12 cellular contexts compared by ENCODE assay signal in genomic region chr14:103723176-103724081, GRCh38. TPM values are rescaled to one million over a fixed set of nuclear protein-coding genes. Genes with fewer than 3 reads are reported as not detected.
DNase-seq lines count a peak whose midpoint lies in the region; ATAC-seq and TF ChIP-seq lines count a peak whose summit lies in the region.
"Had no signal": no experiment of that assay in that cellular context is flagged by ENCODE, and none has a peak within 500 bp of the region (broad histone marks: within the 10 kb centered on the region; RNA-seq: fewer than 3 reads in every experiment).

No MANE protein-coding gene starts in this region.

- H3K4me1 Mint-ChIP-seq in activated naive CD4-positive, alpha-beta T cell treated with anti-CD3 and anti-CD28 coated beads, Interleukin-2, amount 10 ng/mL, durations not matched to agents 7 days and 5 days = peaks cover 19% of the 10 kb centered on the region
- H3K4me1 Mint-ChIP-seq in activated CD4-positive, alpha-beta memory T cell treated with anti-CD3 and anti-CD28 coated beads, Interleukin-2, amount 10 ng/mL, durations not matched to agents 7 days and 5 days = peaks cover 11% of the 10 kb centered on the region

- POLR2A ChIA-PET in activated CD4-positive, alpha-beta memory T cell treated with anti-CD3 and anti-CD28 coated beads, Interleukin-2, amount 10 ng/mL, durations not matched to agents 7 days and 5 days (lab: Charles Lee) = no interaction called here

- H3K36me3 ChIP-seq in ascending aorta (peaks cover 17% of the 10 kb centered on the region in 2 donors), tibial artery (peaks cover 4 to 22% (median 20%) of the 10 kb centered on the region in 3 donors)

- no peaks in the 10 kb centered on the region for H3K9me3 ChIP-seq in ascending aorta
- H3K9me3 ChIP-seq in tibial artery = no peaks in the 10 kb centered on the region

- no peak overlapping the region for H3K27ac Mint-ChIP-seq in activated naive CD4-positive, alpha-beta T cell treated with anti-CD3 and anti-CD28 coated beads, Interleukin-2, amount 10 ng/mL, durations not matched to agents 7 days and 5 days
- H3K27ac Mint-ChIP-seq in activated CD4-positive, alpha-beta memory T cell treated with anti-CD3 and anti-CD28 coated beads, Interleukin-2, amount 10 ng/mL, durations not matched to agents 7 days and 5 days = no peak overlapping the region

- H3K27me3 ChIP-seq in ascending aorta = no peaks in the 10 kb centered on the region
- H3K27me3 ChIP-seq in tibial artery = no peaks in the 10 kb centered on the region

- H3K9me3 Mint-ChIP-seq in activated naive CD4-positive, alpha-beta T cell treated with anti-CD3 and anti-CD28 coated beads, Interleukin-2, amount 10 ng/mL, durations not matched to agents 7 days and 5 days = no peaks in the 10 kb centered on the region
- no peaks in the 10 kb centered on the region for H3K9me3 Mint-ChIP-seq in activated CD4-positive, alpha-beta memory T cell treated with anti-CD3 and anti-CD28 coated beads, Interleukin-2, amount 10 ng/mL, durations not matched to agents 7 days and 5 days

- peaks cover 22 to 43% of the 10 kb centered on the region in 2 donors for H3K4me1 ChIP-seq in ascending aorta
- H3K4me1 ChIP-seq in tibial artery = peaks cover 3 to 75% (median 55%) of the 10 kb centered on the region in 4 donors

- H3K36me3 Mint-ChIP-seq in activated naive CD4-positive, alpha-beta T cell treated with anti-CD3 and anti-CD28 coated beads, Interleukin-2, amount 10 ng/mL, durations not matched to agents 7 days and 5 days = no peaks in the 10 kb centered on the region
- H3K36me3 Mint-ChIP-seq in activated CD4-positive, alpha-beta memory T cell treated with anti-CD3 and anti-CD28 coated beads, Interleukin-2, amount 10 ng/mL, durations not matched to agents 7 days and 5 days (ENCODE audit: low read depth) = no peaks in the 10 kb centered on the region

- no peaks in the 10 kb centered on the region for H3K27me3 Mint-ChIP-seq in activated naive CD4-positive, alpha-beta T cell treated with anti-CD3 and anti-CD28 coated beads, Interleukin-2, amount 10 ng/mL, durations not matched to agents 7 days and 5 days
- H3K27me3 Mint-ChIP-seq in activated CD4-positive, alpha-beta memory T cell treated with anti-CD3 and anti-CD28 coated beads, Interleukin-2, amount 10 ng/mL, durations not matched to agents 7 days and 5 days = no peaks in the 10 kb centered on the region

- TF ChIP-seq CTCF in ascending aorta (IDR thresholded peaks at IDR 0.05) (no peak), tibial artery (IDR thresholded peaks at IDR 0.05) (no peak)

- ATAC-seq in Right ventricle myocardium superior (ENCODE audit: poor library complexity) (peak; percentile 11), HG03342 (IDR thresholded peaks at IDR 0.05; ENCODE audit: unreplicated experiment) (no peak)
- ATAC-seq: GM12878 had no signal

- CTCF ChIA-PET in activated naive CD4-positive, alpha-beta T cell treated with anti-CD3 and anti-CD28 coated beads, Interleukin-2, amount 10 ng/mL, durations not matched to agents 7 days and 5 days (lab: Charles Lee) = no interaction called here
- CTCF ChIA-PET in activated CD4-positive, alpha-beta memory T cell treated with anti-CD3 and anti-CD28 coated beads, Interleukin-2, amount 10 ng/mL, durations not matched to agents 7 days and 5 days (lab: Charles Lee) = no interaction called here

- H3K4me3 ChIP-seq in ascending aorta = peak overlapping the region in 1 of 2 donors; percentile 39
- peak overlapping the region; percentile 20 to 24 for H3K4me3 ChIP-seq in tibial artery
- H3K4me3 ChIP-seq: GM12878 had no signal

- no peak overlapping the region for H3K4me3 Mint-ChIP-seq in activated naive CD4-positive, alpha-beta T cell treated with anti-CD3 and anti-CD28 coated beads, Interleukin-2, amount 10 ng/mL, durations not matched to agents 7 days and 5 days
- H3K4me3 Mint-ChIP-seq in activated CD4-positive, alpha-beta memory T cell treated with anti-CD3 and anti-CD28 coated beads, Interleukin-2, amount 10 ng/mL, durations not matched to agents 7 days and 5 days = no peak overlapping the region

- intact Hi-C loops in ascending aorta (cut with DNase I) = loop anchor here (5.0 kb wide), 1 partner anchor 124 kb away; the partner anchor contains the start of gene PPP1R13B
- intact Hi-C loops in Right ventricle myocardium superior (cut with DNase I) = no loop called here
- intact Hi-C loops in tibial artery (cut with DNase I; ENCODE audit: low total_unique reads) = no loop called here

- H3K27ac ChIP-seq in ascending aorta = peak overlapping the region; percentile 86 to 87
- peak overlapping the region; percentile 86 to 91 for H3K27ac ChIP-seq in tibial artery

- DNase-seq in ascending aorta (ENCODE audit: low spot score in 2 of 2) = peak in 1 of 2 donors; percentile 80
- DNase-seq in Right ventricle myocardium superior = no peak
- peak in 31 of 56 donors; percentile 22 to 77 (median 52) for DNase-seq in nucleus accumbens (lab: John Stamatoyannopoulos, UW)
- DNase-seq in tibial artery = peak; percentile 67 to 93
- DNase-seq in NCI-H2029 (lab: John Stamatoyannopoulos, UW) = no peak
- no peak for DNase-seq in activated naive CD4-positive, alpha-beta T cell treated with anti-CD3 and anti-CD28 coated beads, Interleukin-2, amount 10 ng/mL, durations not matched to agents 7 days and 5 days
- DNase-seq in activated CD4-positive, alpha-beta memory T cell treated with anti-CD3 and anti-CD28 coated beads, Interleukin-2, amount 10 ng/mL, durations not matched to agents 7 days and 5 days = no peak
- DNase-seq: activated CD8-positive, alpha-beta memory T cell treated with anti-CD3 and anti-CD28 coated beads for 24 hours; NCI-H2081; stimulated activated naive CD4-positive, alpha-beta T cell had no signal

RNA-seq across cellular contexts. Expression of gene ZFYVE21, which starts 7.8 kb away (rescaled TPM):
- total RNA-seq in ascending aorta (219 TPM), Right ventricle myocardium superior (46.2 TPM)
- 10 to 100 TPM; 17.4 to 17.8 TPM for total RNA-seq in activated CD4-positive, alpha-beta memory T cell treated with anti-CD3 and anti-CD28 coated beads, Interleukin-2, amount 10 ng/mL, durations not matched to agents 7 days and 5 days

RNA-seq across cellular contexts. Expression of gene XRCC3, which starts 8.2 kb away (rescaled TPM):
- 9.0 TPM for total RNA-seq in ascending aorta
- 2.6 TPM for total RNA-seq in Right ventricle myocardium superior
- total RNA-seq in activated CD4-positive, alpha-beta memory T cell treated with anti-CD3 and anti-CD28 coated beads, Interleukin-2, amount 10 ng/mL, durations not matched to agents 7 days and 5 days = 10 to 100 TPM; 35.9 to 39.6 TPM

Comparison
In these comparisons a context has a peak if more than half of its experiments do, and no peak if none do; other contexts are left out.
1. DNase-seq: peak in nucleus accumbens (31 of 56) and tibial artery (2 of 2); none in Right ventricle myocardium superior (single experiment), NCI-H2029 (single experiment), activated naive CD4-positive, alpha-beta T cell treated with anti-CD3 and anti-CD28 coated beads, Interleukin-2, amount 10 ng/mL, durations not matched to agents 7 days and 5 days (single experiment) and activated CD4-positive, alpha-beta memory T cell treated with anti-CD3 and anti-CD28 coated beads, Interleukin-2, amount 10 ng/mL, durations not matched to agents 7 days and 5 days (single experiment).